In genomic region chr1:209589440-209589839, GRCh38 we compare ENCODE assay signal across 19 cellular contexts. TPM values are rescaled to one million over a fixed set of nuclear protein-coding genes. Genes with fewer than 3 reads are reported as not detected.
"Had no signal": no experiment of that assay in that cellular context is flagged by ENCODE, and none has a peak within 500 bp of the region (broad histone marks: within the 10 kb centered on the region; RNA-seq: fewer than 3 reads in every experiment).

No MANE protein-coding gene starts in this region.

- DNase-seq: activated B cell treated with CpG ODN at 0.5 μM for 24 hours; activated CD4-positive, alpha-beta memory T cell treated with anti-CD3 and anti-CD28 coated beads, Interleukin-2, amount 10 ng/mL, durations not matched to agents 7 days and 5 days; activated CD4-positive, alpha-beta T cell treated with anti-CD3 and anti-CD28 coated beads for 48 hours; activated CD8-positive, alpha-beta memory T cell treated with anti-CD3 and anti-CD28 coated beads, Interleukin-2, amount 10 ng/mL, durations not matched to agents 7 days and 5 days; activated naive CD4-positive, alpha-beta T cell treated with anti-CD3 and anti-CD28 coated beads for 36 hours; activated naive CD8-positive, alpha-beta T cell treated with anti-CD3 and anti-CD28 coated beads, Interleukin-2, amount 50 U/mL, for 24 hours; cerebellar nuclear complex; effector CD8-positive, alpha-beta T cell; kidney; midbrain; retina; stimulated activated CD4-positive, alpha-beta T cell treated with anti-CD3 and anti-CD28 coated beads, Interleukin-2, amount 100 ng/mL, for 24 hours; T-cell; transverse colon had no signal

- H3K36me3 Mint-ChIP-seq: activated CD8-positive, alpha-beta memory T cell treated with anti-CD3 and anti-CD28 coated beads, Interleukin-2, amount 10 ng/mL, durations not matched to agents 7 days and 5 days; T-cell had no signal

- H3K36me3 ChIP-seq: breast epithelium, transverse colon had no signal

- H3K9me3 ChIP-seq: breast epithelium, transverse colon had no signal

- H3K4me1 Mint-ChIP-seq: activated B cell treated with CpG ODN at 0.5 μM for 24 hours; activated CD4-positive, alpha-beta memory T cell treated with anti-CD3 and anti-CD28 coated beads, Interleukin-2, amount 10 ng/mL, durations not matched to agents 7 days and 5 days; activated naive CD8-positive, alpha-beta T cell treated with anti-CD3 and anti-CD28 coated beads, Interleukin-2, amount 50 U/mL, for 24 hours; T-cell had no signal

- H3K4me3 Mint-ChIP-seq: activated B cell treated with CpG ODN at 0.5 μM for 24 hours; activated CD4-positive, alpha-beta memory T cell treated with anti-CD3 and anti-CD28 coated beads, Interleukin-2, amount 10 ng/mL, durations not matched to agents 7 days and 5 days; activated CD8-positive, alpha-beta memory T cell treated with anti-CD3 and anti-CD28 coated beads, Interleukin-2, amount 10 ng/mL, durations not matched to agents 7 days and 5 days; activated naive CD4-positive, alpha-beta T cell treated with anti-CD3 and anti-CD28 coated beads for 36 hours; activated naive CD8-positive, alpha-beta T cell treated with anti-CD3 and anti-CD28 coated beads, Interleukin-2, amount 50 U/mL, for 24 hours; stimulated activated naive CD8-positive, alpha-beta T cell treated with anti-CD3 and anti-CD28 coated beads, Interleukin-15, Interleukin-2, amounts not matched to agents 100 ng/mL and 50 ng/mL, for 24 hours; T-cell had no signal

- H3K27ac ChIP-seq: breast epithelium, transverse colon had no signal

- ATAC-seq: activated CD8-positive, alpha-beta memory T cell treated with anti-CD3 and anti-CD28 coated beads, Interleukin-2, amount 10 ng/mL, durations not matched to agents 7 days and 5 days; activated naive CD8-positive, alpha-beta T cell treated with anti-CD3 and anti-CD28 coated beads, Interleukin-2, amount 50 U/mL, for 24 hours; left lobe of liver; T-cell had no signal

- H3K4me3 ChIP-seq: breast epithelium, lung, transverse colon had no signal

- H3K27ac Mint-ChIP-seq: activated B cell treated with CpG ODN at 0.5 μM for 24 hours; activated CD4-positive, alpha-beta memory T cell treated with anti-CD3 and anti-CD28 coated beads, Interleukin-2, amount 10 ng/mL, durations not matched to agents 7 days and 5 days; activated CD8-positive, alpha-beta memory T cell treated with anti-CD3 and anti-CD28 coated beads, Interleukin-2, amount 10 ng/mL, durations not matched to agents 7 days and 5 days; activated naive CD4-positive, alpha-beta T cell treated with anti-CD3 and anti-CD28 coated beads for 36 hours; activated naive CD8-positive, alpha-beta T cell treated with anti-CD3 and anti-CD28 coated beads, Interleukin-2, amount 50 U/mL, for 24 hours; stimulated activated naive CD8-positive, alpha-beta T cell treated with anti-CD3 and anti-CD28 coated beads, Interleukin-15, Interleukin-2, amounts not matched to agents 100 ng/mL and 50 ng/mL, for 24 hours; T-cell had no signal

- H3K9me3 Mint-ChIP-seq: activated B cell treated with CpG ODN at 0.5 μM for 24 hours; activated CD4-positive, alpha-beta memory T cell treated with anti-CD3 and anti-CD28 coated beads, Interleukin-2, amount 10 ng/mL, durations not matched to agents 7 days and 5 days; activated naive CD4-positive, alpha-beta T cell treated with anti-CD3 and anti-CD28 coated beads for 36 hours; activated naive CD8-positive, alpha-beta T cell treated with anti-CD3 and anti-CD28 coated beads, Interleukin-2, amount 50 U/mL, for 24 hours; nephron; stimulated activated naive CD8-positive, alpha-beta T cell treated with anti-CD3 and anti-CD28 coated beads, Interleukin-15, Interleukin-2, amounts not matched to agents 100 ng/mL and 50 ng/mL, for 24 hours; T-cell had no signal

RNA-seq across cellular contexts. Expression of gene CAMK1G, which starts 5.9 kb away (rescaled TPM):
- total RNA-seq: activated B cell treated with CpG ODN at 0.5 μM for 24 hours; activated CD4-positive, alpha-beta memory T cell treated with anti-CD3 and anti-CD28 coated beads, Interleukin-2, amount 10 ng/mL, durations not matched to agents 7 days and 5 days; activated CD8-positive, alpha-beta memory T cell treated with anti-CD3 and anti-CD28 coated beads, Interleukin-2, amount 10 ng/mL, durations not matched to agents 7 days and 5 days; T-cell; transverse colon had no signal
